12 cellular contexts compared by ENCODE assay signal in genomic region chr10:17527530-17528146, GRCh38.
DNase-seq lines count a peak whose midpoint lies in the region; ATAC-seq and TF ChIP-seq lines count a peak whose summit lies in the region.
"Had no signal": no experiment of that assay in that cellular context is flagged by ENCODE, and none has a peak within 500 bp of the region (broad histone marks: within the 10 kb centered on the region; RNA-seq: fewer than 3 reads in every experiment).

No MANE protein-coding gene starts in this region.

- peaks cover 17% of the 10 kb centered on the region for H3K27me3 Mint-ChIP-seq in activated T-cell treated with anti-CD3 and anti-CD28 coated beads, Interleukin-2, amount 50 U/mL, for 24 hours

- no peak for ATAC-seq in GM21526 (IDR thresholded peaks at IDR 0.05; ENCODE audit: low FRiP score, unreplicated experiment)
- ATAC-seq in gastroesophageal sphincter = no peak

- H3K4me1 Mint-ChIP-seq in activated T-cell treated with anti-CD3 and anti-CD28 coated beads, Interleukin-2, amount 50 U/mL, for 24 hours (ENCODE audit: low read depth) = no peaks in the 10 kb centered on the region
- H3K4me1 Mint-ChIP-seq: CD8-positive, alpha-beta memory T cell had no signal

- H3K9me3 Mint-ChIP-seq in activated T-cell treated with anti-CD3 and anti-CD28 coated beads, Interleukin-2, amount 50 U/mL, for 24 hours = no peaks in the 10 kb centered on the region

- H3K36me3 Mint-ChIP-seq in activated T-cell treated with anti-CD3 and anti-CD28 coated beads, Interleukin-2, amount 50 U/mL, for 24 hours (ENCODE audit: low read depth) = no peaks in the 10 kb centered on the region

- H3K27ac ChIP-seq in hepatocyte = no peak overlapping the region
- no peak overlapping the region for H3K27ac ChIP-seq in gastroesophageal sphincter

- no peak for TF ChIP-seq EP300 in gastroesophageal sphincter (IDR thresholded peaks at IDR 0.05)

- H3K4me3 ChIP-seq in hepatocyte (no peak overlapping the region), gastroesophageal sphincter (no peak overlapping the region)

- 85% methylated on average over 6 of the region's 6 CpGs for WGBS in hepatocyte (ENCODE audit: low lambda C conversion rate, missing lambda C conversion rate)
- WGBS in gastroesophageal sphincter (ENCODE audit: low coverage in 1 of 2), 2 donors = 79 to 84% methylated on average over 5 to 6 of the region's 6 CpGs

- H3K27me3 ChIP-seq in hepatocyte = no peaks in the 10 kb centered on the region
- no peaks in the 10 kb centered on the region for H3K27me3 ChIP-seq in gastroesophageal sphincter

- H3K36me3 ChIP-seq in hepatocyte (replicated peaks; ENCODE audit: insufficient read depth, low read depth) (no peaks in the 10 kb centered on the region), gastroesophageal sphincter (no peaks in the 10 kb centered on the region)

- no peak overlapping the region for H3K4me3 Mint-ChIP-seq in activated T-cell treated with anti-CD3 and anti-CD28 coated beads, Interleukin-2, amount 50 U/mL, for 24 hours
- H3K4me3 Mint-ChIP-seq: activated naive CD4-positive, alpha-beta T cell treated with anti-CD3 and anti-CD28 coated beads for 36 hours; CD8-positive, alpha-beta memory T cell had no signal

- H3K4me1 ChIP-seq in hepatocyte (ENCODE audit: insufficient read depth) (no peaks in the 10 kb centered on the region), gastroesophageal sphincter (no peaks in the 10 kb centered on the region)

- H3K27ac Mint-ChIP-seq in activated T-cell treated with anti-CD3 and anti-CD28 coated beads, Interleukin-2, amount 50 U/mL, for 24 hours = no peak overlapping the region
- H3K27ac Mint-ChIP-seq: activated naive CD4-positive, alpha-beta T cell treated with anti-CD3 and anti-CD28 coated beads for 36 hours; CD8-positive, alpha-beta memory T cell had no signal

- DNase-seq in AG08396 (ENCODE audit: low spot score) (peak; percentile 29), HT1080 (ENCODE audit: low read depth) (peak; percentile 95), amniotic epithelial cell (ENCODE audit: low read depth) (peak; percentile 59), hepatocyte (ENCODE audit: low spot score) (no peak), DMS 273 treated with DMSO at 0.1 percent for 48 hours (lab: John Stamatoyannopoulos, UW) (no peak)
- DNase-seq in activated T-cell treated with anti-CD3 and anti-CD28 coated beads, Interleukin-2, amount 50 U/mL, for 24 hours = no peak
- DNase-seq: activated naive CD4-positive, alpha-beta T cell treated with anti-CD3 and anti-CD28 coated beads for 36 hours; CD8-positive, alpha-beta memory T cell; NCI-H1105; stimulated activated CD4-positive, alpha-beta T cell treated with anti-CD3 and anti-CD28 coated beads, Interleukin-12 subunit alpha, Interleukin-12 subunit beta, amount 100 ng/mL, for 4 hours had no signal

- no peak overlapping the region for H3K4me2 ChIP-seq in hepatocyte

- no peaks in the 10 kb centered on the region for H3K9me2 ChIP-seq in hepatocyte (replicated peaks; ENCODE audit: insufficient read depth)

- peak overlapping the region; percentile 17 for H2AFZ ChIP-seq in hepatocyte

- no peak for TF ChIP-seq POLR2A in gastroesophageal sphincter (IDR thresholded peaks at IDR 0.05)

- H3K79me2 ChIP-seq in hepatocyte = no peaks in the 10 kb centered on the region

- TF ChIP-seq CTCF in hepatocyte (IDR thresholded peaks at IDR 0.05; ENCODE audit: poor library complexity) = no peak
- no peak for TF ChIP-seq CTCF in gastroesophageal sphincter (IDR thresholded peaks at IDR 0.05)

- no peaks in the 10 kb centered on the region for H3K9me3 ChIP-seq in hepatocyte (ENCODE audit: low read depth)
- no peaks in the 10 kb centered on the region for H3K9me3 ChIP-seq in gastroesophageal sphincter

- no peaks in the 10 kb centered on the region for H4K20me1 ChIP-seq in hepatocyte (ENCODE audit: insufficient read depth, poor library complexity, severe bottlenecking)

Comparison
In these comparisons a context has a peak if more than half of its experiments do, and no peak if none do; other contexts are left out.
1. DNase-seq: peak in AG08396 (single experiment), HT1080 (single experiment) and amniotic epithelial cell (single experiment); none in hepatocyte (single experiment), DMS 273 treated with DMSO at 0.1 percent for 48 hours (single experiment) and activated T-cell treated with anti-CD3 and anti-CD28 coated beads, Interleukin-2, amount 50 U/mL, for 24 hours (single experiment).